Comparison of ENCODE assay signal across 8 cellular contexts in genomic region chr12:126874427-126875026, GRCh38.
DNase-seq lines count a peak whose midpoint lies in the region; ATAC-seq and TF ChIP-seq lines count a peak whose summit lies in the region.

No MANE protein-coding gene starts in this region.

- no peaks in the 10 kb centered on the region for H3K9me2 ChIP-seq in Loucy (replicated peaks; ENCODE audit: low read depth, low read length)

- peak; percentile 93 for ATAC-seq in GM21529 (IDR thresholded peaks at IDR 0.05; ENCODE audit: unreplicated experiment)

- peak overlapping the region; percentile 23 for H3K4me2 ChIP-seq in Loucy (ENCODE audit: low read depth, low read length, poor library complexity, severe bottlenecking)

- no peak overlapping the region for H3K9ac ChIP-seq in Loucy (ENCODE audit: low read depth, low read length, poor library complexity, severe bottlenecking)

- no peaks in the 10 kb centered on the region for H3K9me3 ChIP-seq in Loucy (ENCODE audit: insufficient read depth, low read depth, low read length)

- no peaks in the 10 kb centered on the region for H3K79me2 ChIP-seq in Loucy (ENCODE audit: insufficient read depth, low read length)

- H3F3A ChIP-seq in Loucy (ENCODE audit: low read depth): no peaks in the 10 kb centered on the region

- H4K20me1 ChIP-seq in Loucy (ENCODE audit: insufficient read depth, low read length, poor library complexity, severe bottlenecking): no peaks in the 10 kb centered on the region

- peak overlapping the region; percentile 93 for H2AFZ ChIP-seq in Loucy (ENCODE audit: low read length)

- no peaks in the 10 kb centered on the region for H3K36me3 ChIP-seq in Loucy (ENCODE audit: insufficient read depth, low read length)

- no peaks in the 10 kb centered on the region for H3K4me1 ChIP-seq in Loucy (ENCODE audit: insufficient read depth, low read length, poor library complexity, severe bottlenecking)

- H3K4me3 ChIP-seq in Loucy (ENCODE audit: low read length, poor library complexity, severe bottlenecking): no peak overlapping the region

- TF ChIP-seq CTCF in Loucy (conservative IDR thresholded peaks at IDR 0.05; ENCODE audit: low read length): peak; percentile 94

- DNase-seq in DMS53 treated with DMSO at 0.1 percent for 48 hours (lab: John Stamatoyannopoulos, UW; ENCODE audit: unreplicated experiment): peak; percentile 14
- peak; percentile 29 to 67 (median 42) for DNase-seq in T-helper 2 cell
- DNase-seq in anterior cingulate cortex (lab: John Stamatoyannopoulos, UW): peak in 56 of 58 donors; percentile 1 to 83 (median 40)
- DNase-seq in iPS DF 19.7 (ENCODE audit: low read depth, low spot score): peak; percentile 57
- peak; percentile 22 to 48 for DNase-seq in stimulated activated CD4-positive, alpha-beta T cell treated with anti-CD3 and anti-CD28 coated beads, Interleukin-15, amount 100 ng/mL, for 1 hour (ENCODE audit: low read depth in 1 of 2, low spot score in 1 of 2)
- DNase-seq in NCI-H2171 treated with DMSO at 0.1 percent for 48 hours (lab: John Stamatoyannopoulos, UW): no peak

- no peaks in the 10 kb centered on the region for H3K27me3 ChIP-seq in Loucy (ENCODE audit: insufficient read depth, low read length, poor library complexity, severe bottlenecking)
